ENCODE assay signal across 16 cellular contexts in genomic region chr7:106471686-106472440, GRCh38.
DNase-seq lines count a peak whose midpoint lies in the region; FAIRE-seq and TF ChIP-seq lines count a peak whose summit lies in the region.
"Had no signal": no experiment of that assay in that cellular context is flagged by ENCODE, and none has a peak within 500 bp of the region (broad histone marks: within the 10 kb centered on the region; RNA-seq: fewer than 3 reads in every experiment).

No MANE protein-coding gene starts in this region.

- H2BK120ac ChIP-seq in H1 (replicated peaks; ENCODE audit: low read depth, low read length) = no peak overlapping the region

- TF ChIP-seq POLR2A in H1 (IDR thresholded peaks at IDR 0.05; ENCODE audit: control extremely low read depth in 1 of 2, low read depth in 2 of 2, low read length in 2 of 2) = no peak

- H3K4me1 Mint-ChIP-seq in activated naive CD4-positive, alpha-beta T cell treated with anti-CD3 and anti-CD28 coated beads, Interleukin-2, amount 50 U/mL, for 24 hours = peaks cover 38% of the 10 kb centered on the region
- H3K4me1 Mint-ChIP-seq in activated naive CD4-positive, alpha-beta T cell treated with anti-CD3 and anti-CD28 coated beads for 36 hours (ENCODE audit: low read depth) = peaks cover 14% of the 10 kb centered on the region
- H3K4me1 Mint-ChIP-seq: B cell had no signal

- H3K4me2 ChIP-seq in PC-9 (no peak overlapping the region), H1 (ENCODE audit: insufficient read depth in 1 of 2, low read depth in 2 of 2, low read length in 2 of 2) (no peak overlapping the region)

- H3F3A ChIP-seq in PC-9 (ENCODE audit: insufficient read depth, low read depth) = no peaks in the 10 kb centered on the region

- H4K91ac ChIP-seq in H1 (replicated peaks; ENCODE audit: insufficient read length, low read length) = no peak overlapping the region

- H3K56ac ChIP-seq in H1 (replicated peaks; ENCODE audit: insufficient read length, low read depth, low read length) = no peak overlapping the region

- H2AFZ ChIP-seq in PC-9 (0 out of 2 replicates have a peak overlapping the region, but pooled peaks have one; percentile 13), H1 (ENCODE audit: low read length) (0 out of 2 replicates have a peak overlapping the region, but pooled peaks have one; percentile 12)

- intact Hi-C loops in activated naive CD4-positive, alpha-beta T cell treated with anti-CD3 and anti-CD28 coated beads for 36 hours (cut with micrococcal nuclease) = no loop called here
- intact Hi-C loops in PC-9 (cut with micrococcal nuclease; ENCODE audit: unreplicated experiment) (no loop called here), kidney (cut with DNase I) (no loop called here)

- H3K9me3 Mint-ChIP-seq in activated naive CD4-positive, alpha-beta T cell treated with anti-CD3 and anti-CD28 coated beads, Interleukin-2, amount 50 U/mL, for 24 hours = peaks cover 9% of the 10 kb centered on the region
- H3K9me3 Mint-ChIP-seq in activated naive CD4-positive, alpha-beta T cell treated with anti-CD3 and anti-CD28 coated beads for 36 hours = no peaks in the 10 kb centered on the region
- H3K9me3 Mint-ChIP-seq: CD4-positive, alpha-beta T cell had no signal

- no peak overlapping the region for H3K4me3 Mint-ChIP-seq in activated naive CD4-positive, alpha-beta T cell treated with anti-CD3 and anti-CD28 coated beads, Interleukin-2, amount 50 U/mL, for 24 hours
- H3K4me3 Mint-ChIP-seq in activated naive CD4-positive, alpha-beta T cell treated with anti-CD3 and anti-CD28 coated beads for 36 hours = no peak overlapping the region
- H3K4me3 Mint-ChIP-seq: B cell; CD4-positive, alpha-beta T cell had no signal

- H3K4me1 ChIP-seq in PC-9 (replicated peaks; ENCODE audit: insufficient read depth) = no peaks in the 10 kb centered on the region; the same call in 1 of the 2 replicates
- H3K4me1 ChIP-seq in H1 (replicated peaks in 1 of 4; ENCODE audit: control insufficient read depth in 3 of 4, insufficient read depth in 4 of 4, low read length in 3 of 4) = peaks cover 0 to 6% (median 1%) of the 10 kb centered on the region in 4 experiments; a peak in 1 of 7 replicates
- H3K4me1 ChIP-seq in kidney (ENCODE audit: control insufficient read depth in 1 of 2, insufficient read depth in 1 of 2, low read depth in 1 of 2, low read length in 2 of 2) = peaks cover 2% of the 10 kb centered on the region in 2 donors

- H3K18ac ChIP-seq in H1 (ENCODE audit: extremely low read depth, low read length) = no peak overlapping the region

- no peak overlapping the region for H2BK20ac ChIP-seq in H1 (ENCODE audit: low read length)

- no peaks in the 10 kb centered on the region for H3K79me1 ChIP-seq in H1 (ENCODE audit: low read depth, low read length)

- H3K9ac ChIP-seq in H1 (replicated peaks in 1 of 4; ENCODE audit: extremely low read depth in 1 of 4, low read depth in 3 of 4, low read length in 3 of 4) (no peak overlapping the region), kidney (ENCODE audit: low read length in 2 of 2) (no peak overlapping the region)

- POLR2A ChIA-PET in PC-9 (lab: Charles Lee; ENCODE audit: unreplicated experiment) (no interaction called here), H1 (lab: Charles Lee; ENCODE audit: partially characterized antibody) (no interaction called here)

- no peak overlapping the region for H3K23ac ChIP-seq in H1 (ENCODE audit: insufficient read length)

- no peaks in the 10 kb centered on the region; the same call in 1 of the 2 replicates for H3K23me2 ChIP-seq in H1 (ENCODE audit: low read depth, low read length)

- H3K27ac ChIP-seq in PC-9 = no peak overlapping the region
- no peak overlapping the region for H3K27ac ChIP-seq in H1 (ENCODE audit: low read depth, low read length)
- no peak overlapping the region for H3K27ac ChIP-seq in kidney (ENCODE audit: low read depth in 2 of 2, low read length in 2 of 2)

- TF ChIP-seq CTCF in PC-9 (conservative IDR thresholded peaks at IDR 0.05) (no peak), H1 (IDR thresholded peaks at IDR 0.05; ENCODE audit: control extremely low read depth in 1 of 3, insufficient read depth in 1 of 3, low read depth in 1 of 3, low read length in 3 of 3) (no peak), kidney (IDR thresholded peaks at IDR 0.05; ENCODE audit: borderline replicate concordance, extremely low read depth, insufficient read depth) (no peak)

- no peak overlapping the region for H3K4ac ChIP-seq in H1 (replicated peaks; ENCODE audit: insufficient read length, low read depth, low read length)

- H3K4me3 ChIP-seq in PC-9 (no peak overlapping the region), H1 (ENCODE audit: extremely low read depth in 1 of 4, insufficient read depth in 2 of 4, low read depth in 3 of 4, low read length in 4 of 4) (no peak overlapping the region), kidney (ENCODE audit: low read length in 2 of 2) (no peak overlapping the region)
- H3K4me3 ChIP-seq: GM12878 had no signal

- H3K27me3 Mint-ChIP-seq in activated naive CD4-positive, alpha-beta T cell treated with anti-CD3 and anti-CD28 coated beads, Interleukin-2, amount 50 U/mL, for 24 hours = no peaks in the 10 kb centered on the region
- peaks cover 17% of the 10 kb centered on the region for H3K27me3 Mint-ChIP-seq in activated naive CD4-positive, alpha-beta T cell treated with anti-CD3 and anti-CD28 coated beads for 36 hours (ENCODE audit: low read depth)

- no peak overlapping the region for H2BK5ac ChIP-seq in H1 (ENCODE audit: low read depth, low read length)

- H3K79me2 ChIP-seq in PC-9 (ENCODE audit: low read depth) (no peaks in the 10 kb centered on the region), H1 (ENCODE audit: control insufficient read depth in 1 of 2, insufficient read depth in 2 of 2, low read length in 2 of 2) (no peaks in the 10 kb centered on the region)

- no peak for DNase-seq in activated naive CD4-positive, alpha-beta T cell treated with anti-CD3 and anti-CD28 coated beads for 36 hours
- DNase-seq in PC-9 (no peak), H1 (ENCODE audit: low read depth in 1 of 2, low spot score in 2 of 2) (no peak), kidney (no peak), H4 (ENCODE audit: low spot score) (no peak)
- DNase-seq in activated CD4-positive, CD25-positive, alpha-beta regulatory T cell treated with anti-CD3 and anti-CD28 coated beads, Interleukin-2, amount 50 U/mL, for 72 hours = no peak
- DNase-seq: C1 segment of cervical spinal cord; Calu3; CD4-positive, alpha-beta T cell; DMS 273 treated with DMSO at 0.1 percent for 48 hours; IMR-90 had no signal

- H3K14ac ChIP-seq in H1 (ENCODE audit: insufficient read length) = no peak overlapping the region

- no peak for TF ChIP-seq RAD21 in H1 (IDR thresholded peaks at IDR 0.05 in 1 of 2, conservative IDR thresholded peaks at IDR 0.05 in 1 of 2; ENCODE audit: low read depth in 2 of 2, low read length in 2 of 2)

- no peaks in the 10 kb centered on the region; the same call in 1 of the 2 replicates for H3K9me3 ChIP-seq in PC-9 (ENCODE audit: insufficient read depth, low read depth)
- 0 out of 4 replicates have a peak, but pooled peaks cover 0 to 2% of the 10 kb centered on the region in 2 experiments for H3K9me3 ChIP-seq in H1 (ENCODE audit: insufficient read depth in 2 of 2, low read depth in 1 of 2, low read length in 1 of 2)
- no peaks in the 10 kb centered on the region for H3K9me3 ChIP-seq in kidney (ENCODE audit: control insufficient read depth in 1 of 2, low read length in 2 of 2)

- no peaks in the 10 kb centered on the region for H3K27me3 ChIP-seq in PC-9 (ENCODE audit: insufficient read depth, low read depth)
- H3K27me3 ChIP-seq in H1 (replicated peaks in 1 of 4; ENCODE audit: control insufficient read depth in 3 of 4, extremely low read depth in 1 of 4, insufficient read depth in 3 of 4, low read length in 3 of 4) = no peaks in the 10 kb centered on the region

- H3K27ac Mint-ChIP-seq in activated naive CD4-positive, alpha-beta T cell treated with anti-CD3 and anti-CD28 coated beads, Interleukin-2, amount 50 U/mL, for 24 hours = peak overlapping the region; percentile 42
- H3K27ac Mint-ChIP-seq in activated naive CD4-positive, alpha-beta T cell treated with anti-CD3 and anti-CD28 coated beads for 36 hours = no peak overlapping the region
- H3K27ac Mint-ChIP-seq: B cell; CD4-positive, alpha-beta T cell had no signal

- H3K36me3 ChIP-seq in PC-9 (ENCODE audit: low read depth) (no peaks in the 10 kb centered on the region), H1 (ENCODE audit: control insufficient read depth in 2 of 4, insufficient read depth in 4 of 4, low read length in 3 of 4) (no peaks in the 10 kb centered on the region), kidney (ENCODE audit: control insufficient read depth in 1 of 2, insufficient read depth in 2 of 2, low read length in 2 of 2) (no peaks in the 10 kb centered on the region)

- FAIRE-seq in H1 (lab: Jason Lieb, UNC) (no peak), kidney (lab: Jason Lieb, UNC) (peak; percentile 13)
- FAIRE-seq: A204.1, GM12878, H54 had no signal

- no peak overlapping the region for H2BK15ac ChIP-seq in H1 (ENCODE audit: low read length)

- no peak overlapping the region for H4K5ac ChIP-seq in H1 (ENCODE audit: insufficient read length, low read depth, low read length)

- no peak overlapping the region for H2AK5ac ChIP-seq in H1 (ENCODE audit: low read depth, low read length)

- no peak overlapping the region for H2BK12ac ChIP-seq in H1 (ENCODE audit: low read depth, low read length)

- WGBS in H1 (ENCODE audit: extremely low coverage in 1 of 2, insufficient coverage in 1 of 2, insufficient read length in 1 of 2, insufficient replicate concordance in 2 of 2, low coverage in 1 of 2, low lambda C conversion rate in 2 of 2, missing lambda C conversion rate in 1 of 2), 2 experiments = 88% methylated on average over 8 of the region's 8 CpGs; no CpG with 5 or more reads in 1 of the 2 experiments

- no peaks in the 10 kb centered on the region for H3K36me3 Mint-ChIP-seq in activated naive CD4-positive, alpha-beta T cell treated with anti-CD3 and anti-CD28 coated beads, Interleukin-2, amount 50 U/mL, for 24 hours
- H3K36me3 Mint-ChIP-seq in activated naive CD4-positive, alpha-beta T cell treated with anti-CD3 and anti-CD28 coated beads for 36 hours (ENCODE audit: low read depth) = no peaks in the 10 kb centered on the region

- TF ChIP-seq EP300 in H1 (IDR thresholded peaks at IDR 0.05; ENCODE audit: borderline replicate concordance in 1 of 2, low read depth in 2 of 2, low read length in 2 of 2) = no peak

- no peak overlapping the region for H4K8ac ChIP-seq in H1 (ENCODE audit: extremely low read depth, insufficient read depth, low read length)

- BruUV-seq in PC-9 (replicated peaks; lab: Mats Ljungman, UMichigan) = no TSS peak

- CTCF ChIA-PET in activated naive CD4-positive, alpha-beta T cell treated with anti-CD3 and anti-CD28 coated beads for 36 hours (lab: Charles Lee) = interaction anchor here (0.7 kb wide), 2 partner anchors 273 to 319 kb away, joined by 3 read pairs; no protein-coding TSS in a partner anchor
- CTCF ChIA-PET in PC-9 (lab: Charles Lee) (no interaction called here), H1 (lab: Charles Lee; ENCODE audit: partially characterized antibody) (no interaction called here)

- H4K20me1 ChIP-seq in PC-9 (ENCODE audit: insufficient read depth) = no peaks in the 10 kb centered on the region
- H4K20me1 ChIP-seq in H1 (replicated peaks in 1 of 2; ENCODE audit: control insufficient read depth in 1 of 2, insufficient read depth in 2 of 2, low read length in 2 of 2) = no peaks in the 10 kb centered on the region

- H3K9me2 ChIP-seq in PC-9 (ENCODE audit: insufficient read depth) = no peaks in the 10 kb centered on the region

TF ChIP-seq in H1, 55 proteins besides CTCF, POLR2A, EP300 and RAD21 (continues in another document):
- TF ChIP-seq KDM5A (IDR thresholded peaks at IDR 0.05; ENCODE audit: low read length) = no peak
